Comparison of ENCODE assay signal across 1 cellular context in genomic region chr6:19692506-19693298, GRCh38.
TF ChIP-seq lines count a peak whose summit lies in the region.

No MANE protein-coding gene starts in this region.

TF ChIP-seq in neural cell, 6 proteins besides CTCF, POLR2A, EP300 and RAD21:
- TF ChIP-seq REST (IDR thresholded peaks at IDR 0.05; ENCODE audit: borderline replicate concordance): no peak
- TF ChIP-seq POLR2AphosphoS5 (IDR thresholded peaks at IDR 0.05): no peak
- no peak for TF ChIP-seq EZH2 (IDR thresholded peaks at IDR 0.05; ENCODE audit: borderline replicate concordance, insufficient read depth, low read length, poor library complexity, severe bottlenecking)
- no peak for TF ChIP-seq MXI1 (conservative IDR thresholded peaks at IDR 0.05; ENCODE audit: poor library complexity, severe bottlenecking)
- no peak for TF ChIP-seq TAF1 (IDR thresholded peaks at IDR 0.05; ENCODE audit: low read depth)
- TF ChIP-seq SMC3 (conservative IDR thresholded peaks at IDR 0.05; ENCODE audit: poor library complexity): no peak
